ENCODE assay signal across 25 cellular contexts in the genomic region with DNA sequence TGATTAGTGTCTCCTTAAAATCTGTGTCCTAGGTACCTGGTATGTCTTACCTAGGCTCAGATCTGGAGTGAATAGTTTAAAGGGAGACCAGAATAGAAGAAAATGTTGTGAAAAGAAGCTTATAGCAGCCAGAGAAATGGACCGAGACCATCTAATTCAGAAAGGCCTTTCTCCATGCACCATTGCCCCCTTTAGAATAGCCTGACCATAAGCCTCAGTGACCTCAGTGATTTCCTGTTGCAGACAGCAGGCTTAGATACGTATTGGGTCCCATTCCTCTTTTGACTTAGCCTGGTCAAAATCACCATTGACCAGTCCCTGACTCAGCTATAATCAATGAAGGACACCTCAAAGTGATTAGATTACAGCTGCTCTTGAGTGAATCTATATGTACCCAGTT.
DNase-seq lines count a peak whose midpoint lies in the region; ATAC-seq, FAIRE-seq and TF ChIP-seq lines count a peak whose summit lies in the region.
"Had no signal": no experiment of that assay in that cellular context is flagged by ENCODE, and none has a peak within 500 bp of the region (broad histone marks: within the 10 kb centered on the region; RNA-seq: fewer than 3 reads in every experiment).

No MANE protein-coding gene starts in this region.

- H2AFZ ChIP-seq in HepG2 (ENCODE audit: low read length) = no peak overlapping the region

- TF ChIP-seq RAD21 in HepG2 (CRISPR knock-in tag; IDR thresholded peaks at IDR 0.05) = no peak

- no peak overlapping the region for H3K27ac ChIP-seq in HepG2 (ENCODE audit: extremely low read length, insufficient read depth, low read length)
- H3K27ac ChIP-seq in right lobe of liver = no peak overlapping the region
- peak overlapping the region; percentile 80 for H3K27ac ChIP-seq in ectodermal cell (ENCODE audit: insufficient read depth, low read depth, low read length, poor library complexity, severe bottlenecking)
- no peak overlapping the region for H3K27ac ChIP-seq in gastrocnemius medialis
- H3K27ac ChIP-seq: 22Rv1, HL-60, RWPE1 had no signal

- no peak for ATAC-seq in HepG2
- no peak for ATAC-seq in right lobe of liver
- no peak for ATAC-seq in gastrocnemius medialis
- ATAC-seq: Panc1 had no signal

- H3K4me1 ChIP-seq in HepG2 (ENCODE audit: insufficient read depth, low read length) (no peaks in the 10 kb centered on the region), right lobe of liver (no peaks in the 10 kb centered on the region), ectodermal cell (ENCODE audit: control insufficient read depth, insufficient read depth, low read length) (peaks cover 18% of the 10 kb centered on the region), gastrocnemius medialis (no peaks in the 10 kb centered on the region)
- H3K4me1 ChIP-seq: BE2C had no signal

- H3K4me3 ChIP-seq in HepG2 (replicated peaks in 1 of 3; ENCODE audit: insufficient read depth in 1 of 3, low read depth in 2 of 3, low read length in 3 of 3) = no peak overlapping the region
- no peak overlapping the region for H3K4me3 ChIP-seq in right lobe of liver
- peak overlapping the region; percentile 32 for H3K4me3 ChIP-seq in ectodermal cell (ENCODE audit: insufficient read depth, low read depth, low read length)
- no peak overlapping the region for H3K4me3 ChIP-seq in gastrocnemius medialis
- H3K4me3 ChIP-seq: MG63 had no signal

- H3K4me2 ChIP-seq in HepG2 (ENCODE audit: low read depth, low read length) = no peak overlapping the region

- in situ Hi-C loops in HepG2 (cut with HindIII; ENCODE audit: extremely low pct_ligation_motif_present, low pct_unique_long_range_greater_than_20kb) = no loop called here
- in situ Hi-C loops in gastrocnemius medialis (cut with MboI; ENCODE audit: low sequenced_read_pairs in 4 of 4) = no loop called here

- no TSS peak for BruUV-seq in HepG2 (replicated peaks; lab: Mats Ljungman, UMichigan)

- H3K36me3 Mint-ChIP-seq in nephron progenitor cell (ENCODE audit: low read depth) = no peaks in the 10 kb centered on the region
- no peaks in the 10 kb centered on the region for H3K36me3 Mint-ChIP-seq in activated T-helper 1 cell treated with anti-CD3 and anti-CD28 coated beads, Interleukin-12 subunit alpha, Interleukin-12 subunit beta, Interleukin-2, Interleukin-4 antibody, amounts not matched to agents 30 ng/mL and 10 ng/mL and 1 ng/mL, durations not matched to agents 14 hours and 24 hours and 36 hours (ENCODE audit: low read depth)
- H3K36me3 Mint-ChIP-seq: CD4-positive, CD25-positive, alpha-beta regulatory T cell had no signal

- H3K9me3 ChIP-seq in HepG2 (ENCODE audit: low read length) = peaks cover 92% of the 10 kb centered on the region
- H3K9me3 ChIP-seq in right lobe of liver = no peaks in the 10 kb centered on the region
- no peaks in the 10 kb centered on the region for H3K9me3 ChIP-seq in ectodermal cell (ENCODE audit: control insufficient read depth, low read length)
- H3K9me3 ChIP-seq in gastrocnemius medialis = no peaks in the 10 kb centered on the region
- H3K9me3 ChIP-seq: BE2C, MG63 had no signal

- CTCF ChIA-PET in HepG2 (lab: Yijun Ruan, JAX; ENCODE audit: low intra/inter-chr PET ratio, low total read pairs) = no interaction called here

- peaks cover 13% of the 10 kb centered on the region for H3K27me3 Mint-ChIP-seq in nephron progenitor cell (ENCODE audit: low read depth, poor library complexity)
- no peaks in the 10 kb centered on the region for H3K27me3 Mint-ChIP-seq in activated T-helper 1 cell treated with anti-CD3 and anti-CD28 coated beads, Interleukin-12 subunit alpha, Interleukin-12 subunit beta, Interleukin-2, Interleukin-4 antibody, amounts not matched to agents 30 ng/mL and 10 ng/mL and 1 ng/mL, durations not matched to agents 14 hours and 24 hours and 36 hours (ENCODE audit: insufficient read depth)
- H3K27me3 Mint-ChIP-seq: CD4-positive, CD25-positive, alpha-beta regulatory T cell had no signal

- intact Hi-C loops in HepG2 (cut with micrococcal nuclease; ENCODE audit: unreplicated experiment) = no loop called here
- intact Hi-C loops in right lobe of liver (cut with DNase I) = no loop called here
- intact Hi-C loops in activated T-helper 1 cell treated with anti-CD3 and anti-CD28 coated beads, Interleukin-12 subunit alpha, Interleukin-12 subunit beta, Interleukin-2, Interleukin-4 antibody, amounts not matched to agents 30 ng/mL and 10 ng/mL and 1 ng/mL, durations not matched to agents 14 hours and 24 hours and 36 hours (cut with micrococcal nuclease) = no loop called here
- intact Hi-C loops in gastrocnemius medialis (cut with DNase I; ENCODE audit: low total_unique reads) = no loop called here

- FAIRE-seq in HepG2 (lab: Jason Lieb, UNC) = no peak

- 3% methylated on average over 2 of the region's 2 CpGs for WGBS in HepG2 (ENCODE audit: low lambda C conversion rate)
- 69% methylated on average over 2 of the region's 2 CpGs for WGBS in right lobe of liver (ENCODE audit: insufficient coverage, low coverage, low lambda C conversion rate, missing lambda C conversion rate)
- 57 to 63% methylated on average over 2 of the region's 2 CpGs for WGBS in ectodermal cell, 2 experiments

- no peaks in the 10 kb centered on the region for H4K20me1 ChIP-seq in HepG2 (ENCODE audit: insufficient read depth, low read length)

- H3K9ac ChIP-seq in HepG2 (ENCODE audit: insufficient read depth, low read depth, low read length) = no peak overlapping the region

- TF ChIP-seq CTCF in HepG2 (CRISPR knock-in tag; IDR thresholded peaks at IDR 0.05) (no peak), right lobe of liver (IDR thresholded peaks at IDR 0.05) (no peak), nephron progenitor cell (IDR thresholded peaks at IDR 0.05) (no peak), GM10266 (IDR thresholded peaks at IDR 0.05; ENCODE audit: control insufficient read depth, insufficient read depth, low read depth, missing control alignments) (no peak), gastrocnemius medialis (IDR thresholded peaks at IDR 0.05 in 4 of 5, conservative IDR thresholded peaks at IDR 0.05 in 1 of 5) (no peak)

- no peak overlapping the region for H3K4me3 Mint-ChIP-seq in nephron progenitor cell
- no peak overlapping the region for H3K4me3 Mint-ChIP-seq in activated T-helper 1 cell treated with anti-CD3 and anti-CD28 coated beads, Interleukin-12 subunit alpha, Interleukin-12 subunit beta, Interleukin-2, Interleukin-4 antibody, amounts not matched to agents 30 ng/mL and 10 ng/mL and 1 ng/mL, durations not matched to agents 14 hours and 24 hours and 36 hours
- H3K4me3 Mint-ChIP-seq: CD4-positive, CD25-positive, alpha-beta regulatory T cell had no signal

- no peaks in the 10 kb centered on the region for H3K9me3 Mint-ChIP-seq in nephron progenitor cell
- no peaks in the 10 kb centered on the region for H3K9me3 Mint-ChIP-seq in activated T-helper 1 cell treated with anti-CD3 and anti-CD28 coated beads, Interleukin-12 subunit alpha, Interleukin-12 subunit beta, Interleukin-2, Interleukin-4 antibody, amounts not matched to agents 30 ng/mL and 10 ng/mL and 1 ng/mL, durations not matched to agents 14 hours and 24 hours and 36 hours

- H3K36me3 ChIP-seq in HepG2 (replicated peaks in 1 of 2; ENCODE audit: control insufficient read depth in 1 of 2, insufficient read depth in 2 of 2, low read length in 2 of 2) = no peaks in the 10 kb centered on the region
- no peaks in the 10 kb centered on the region for H3K36me3 ChIP-seq in right lobe of liver
- H3K36me3 ChIP-seq in ectodermal cell (ENCODE audit: control insufficient read depth, insufficient read depth, low read length) = no peaks in the 10 kb centered on the region
- H3K36me3 ChIP-seq in gastrocnemius medialis = no peaks in the 10 kb centered on the region
- H3K36me3 ChIP-seq: BE2C, MG63 had no signal

- no peak for TF ChIP-seq EP300 in HepG2 (IDR thresholded peaks at IDR 0.05; ENCODE audit: low read depth in 2 of 2, low read length in 2 of 2)
- no peak for TF ChIP-seq EP300 in HepG2 (CRISPR knock-in tag; IDR thresholded peaks at IDR 0.05; ENCODE audit: borderline replicate concordance)

- TF ChIP-seq POLR2A in HepG2 (IDR thresholded peaks at IDR 0.05; ENCODE audit: insufficient read depth in 1 of 2, low read depth in 2 of 2, low read length in 2 of 2) (no peak), right lobe of liver (IDR thresholded peaks at IDR 0.05) (no peak), gastrocnemius medialis (IDR thresholded peaks at IDR 0.05) (no peak)

- POLR2A ChIA-PET in HepG2 (lab: Yijun Ruan, JAX) = no interaction called here

- H3K27me3 ChIP-seq in HepG2 (ENCODE audit: control insufficient read depth in 1 of 2, insufficient read depth in 2 of 2, low read length in 2 of 2) = no peaks in the 10 kb centered on the region
- H3K27me3 ChIP-seq in right lobe of liver = no peaks in the 10 kb centered on the region
- H3K27me3 ChIP-seq in ectodermal cell (ENCODE audit: control insufficient read depth, insufficient read depth, low read length, poor library complexity, severe bottlenecking) = no peaks in the 10 kb centered on the region
- H3K27me3 ChIP-seq in gastrocnemius medialis = no peaks in the 10 kb centered on the region
- H3K27me3 ChIP-seq: BE2C, MG63 had no signal

- H3K79me2 ChIP-seq in HepG2 (ENCODE audit: insufficient read depth, low read length) = no peaks in the 10 kb centered on the region

- DNase-seq in HepG2 (ENCODE audit: low spot score) = no peak
- no peak for DNase-seq in right lobe of liver
- DNase-seq in nephron progenitor cell = no peak
- DNase-seq in activated T-helper 1 cell treated with anti-CD3 and anti-CD28 coated beads, Interleukin-12 subunit alpha, Interleukin-12 subunit beta, Interleukin-2, Interleukin-4 antibody, amounts not matched to agents 30 ng/mL and 10 ng/mL and 1 ng/mL, durations not matched to agents 14 hours and 24 hours and 36 hours (ENCODE audit: low spot score) = no peak
- no peak for DNase-seq in GM10266 (ENCODE audit: extremely low spot score)
- DNase-seq in gastrocnemius medialis = no peak
- DNase-seq: BE2C; CD4-positive, CD25-positive, alpha-beta regulatory T cell; DMS153; KBM-7; MG63; NCI-H1092; NCI-H1436; NCI-H187; NCI-H2081 treated with DMSO at 0.1 percent for 48 hours; NCI-H2171; NCI-H226; NCI-H510A; NCI-H69; SHP77 had no signal

- H3K27ac Mint-ChIP-seq in nephron progenitor cell = peak overlapping the region; percentile 55
- H3K27ac Mint-ChIP-seq in activated T-helper 1 cell treated with anti-CD3 and anti-CD28 coated beads, Interleukin-12 subunit alpha, Interleukin-12 subunit beta, Interleukin-2, Interleukin-4 antibody, amounts not matched to agents 30 ng/mL and 10 ng/mL and 1 ng/mL, durations not matched to agents 14 hours and 24 hours and 36 hours = no peak overlapping the region
- H3K27ac Mint-ChIP-seq: CD4-positive, CD25-positive, alpha-beta regulatory T cell had no signal

- H3K4me1 Mint-ChIP-seq in nephron progenitor cell = peaks cover 12% of the 10 kb centered on the region
- no peaks in the 10 kb centered on the region for H3K4me1 Mint-ChIP-seq in activated T-helper 1 cell treated with anti-CD3 and anti-CD28 coated beads, Interleukin-12 subunit alpha, Interleukin-12 subunit beta, Interleukin-2, Interleukin-4 antibody, amounts not matched to agents 30 ng/mL and 10 ng/mL and 1 ng/mL, durations not matched to agents 14 hours and 24 hours and 36 hours (ENCODE audit: low read depth)
- H3K4me1 Mint-ChIP-seq: CD4-positive, CD25-positive, alpha-beta regulatory T cell had no signal

TF ChIP-seq in HepG2, 621 proteins besides CTCF, POLR2A, EP300 and RAD21 (continues in another document):
- no peak for TF ChIP-seq SNAPC2 (CRISPR knock-in tag; IDR thresholded peaks at IDR 0.05)
